ENCODE assay signal across 15 cellular contexts in genomic region chr16:50305441-50306061, GRCh38. TPM values are rescaled to one million over a fixed set of nuclear protein-coding genes. Genes with fewer than 3 reads are reported as not detected.
DNase-seq lines count a peak whose midpoint lies in the region; ATAC-seq and TF ChIP-seq lines count a peak whose summit lies in the region.
"Had no signal": no experiment of that assay in that cellular context is flagged by ENCODE, and none has a peak within 500 bp of the region (broad histone marks: within the 10 kb centered on the region; RNA-seq: fewer than 3 reads in every experiment).

No MANE protein-coding gene starts in this region.

- POLR2A ChIA-PET in SK-N-SH (lab: Yijun Ruan, JAX): interaction anchor here (1.2 kb wide), 1 partner anchor 10 kb away, joined by 3 read pairs; no protein-coding TSS in a partner anchor

- no peak overlapping the region for H3K4ac ChIP-seq in trophoblast cell (ENCODE audit: low read depth, low read length)

- H2BK5ac ChIP-seq in trophoblast cell (ENCODE audit: low read depth, low read length, poor library complexity): no peak overlapping the region

- H3K23ac ChIP-seq in trophoblast cell (ENCODE audit: low read length): no peak overlapping the region

- H3K36me3 ChIP-seq in SK-N-SH (replicated peaks in 1 of 2; ENCODE audit: control insufficient read depth in 1 of 2, insufficient read depth in 2 of 2, low read length in 1 of 2): no peaks in the 10 kb centered on the region
- H3K36me3 ChIP-seq in trophoblast cell (ENCODE audit: control insufficient read depth in 1 of 2, insufficient read depth in 2 of 2, low read length in 2 of 2): no peaks in the 10 kb centered on the region
- H3K36me3 ChIP-seq: colonic mucosa had no signal

- no peaks in the 10 kb centered on the region for H3K9me2 ChIP-seq in SK-N-SH

- H3K27me3 ChIP-seq in SK-N-SH (ENCODE audit: insufficient read depth) (no peaks in the 10 kb centered on the region), dorsolateral prefrontal cortex (no peaks in the 10 kb centered on the region), trophoblast cell (ENCODE audit: insufficient read depth, low read length) (no peaks in the 10 kb centered on the region)
- H3K27me3 ChIP-seq: colonic mucosa had no signal

- CTCF ChIA-PET in SK-N-SH (lab: Yijun Ruan, JAX): interaction anchor here (0.9 to 1.0 kb wide), 2 partner anchors 11 to 91 kb away, joined by 3 to 4 read pairs; no protein-coding TSS in a partner anchor

- no peak overlapping the region for H3K9ac ChIP-seq in SK-N-SH
- no peak overlapping the region for H3K9ac ChIP-seq in trophoblast cell (ENCODE audit: low read length)

- peak overlapping the region; percentile 12 for H2AK5ac ChIP-seq in trophoblast cell (ENCODE audit: low read length)

- H2AFZ ChIP-seq in SK-N-SH (ENCODE audit: low read depth): no peak overlapping the region
- no peak overlapping the region for H2AFZ ChIP-seq in trophoblast cell (ENCODE audit: insufficient read depth, low read length, poor library complexity)

- H3K4me2 ChIP-seq in SK-N-SH (no peak overlapping the region), trophoblast cell (ENCODE audit: low read length) (no peak overlapping the region)

- no peak overlapping the region for H3K18ac ChIP-seq in trophoblast cell (ENCODE audit: low read length)

- no peaks in the 10 kb centered on the region for H3F3A ChIP-seq in SK-N-SH (replicated peaks; ENCODE audit: insufficient read depth)

- TF ChIP-seq CTCF in SK-N-SH (IDR thresholded peaks at IDR 0.05) (no peak), dorsolateral prefrontal cortex (IDR thresholded peaks at IDR 0.05 in 54 of 56, conservative IDR thresholded peaks at IDR 0.05 in 2 of 56; ENCODE audit: low read depth in 1 of 56, partially characterized antibody in 56 of 56) (no peak)

- H3K4me3 ChIP-seq in SK-N-SH (ENCODE audit: low read depth in 2 of 2, low read length in 1 of 2) (no peak overlapping the region), dorsolateral prefrontal cortex (no peak overlapping the region), trophoblast cell (ENCODE audit: low read depth, low read length) (no peak overlapping the region)
- H3K4me3 ChIP-seq: colonic mucosa had no signal

- H3K79me1 ChIP-seq in trophoblast cell (ENCODE audit: low read length): peaks cover 18% of the 10 kb centered on the region

- no peak for ATAC-seq in SK-N-SH treated with all-trans-retinoic acid at 6 μM for 48 hours
- no peak for ATAC-seq in GM21825 (IDR thresholded peaks at IDR 0.05; ENCODE audit: unreplicated experiment)

- H3K27ac ChIP-seq in SK-N-SH (ENCODE audit: low read depth in 2 of 2, low read length in 1 of 2) (no peak overlapping the region), dorsolateral prefrontal cortex (no peak overlapping the region), trophoblast cell (ENCODE audit: low read depth, low read length) (no peak overlapping the region)
- H3K27ac ChIP-seq: 22Rv1, colonic mucosa had no signal

- H4K12ac ChIP-seq in trophoblast cell (ENCODE audit: low read depth, low read length): no peak overlapping the region

- no peak for TF ChIP-seq EP300 in SK-N-SH (IDR thresholded peaks at IDR 0.05; ENCODE audit: borderline replicate concordance in 1 of 2, low read depth in 1 of 2, low read length in 1 of 2)

- H4K8ac ChIP-seq in trophoblast cell (ENCODE audit: low read depth, low read length): no peak overlapping the region

- 93% methylated on average over 3 of the region's 21 CpGs for WGBS in SK-N-SH (ENCODE audit: low lambda C conversion rate)
- WGBS in trophoblast cell (ENCODE audit: extremely low coverage, insufficient coverage, insufficient read length): no CpG with 5 or more reads among the region's 21 CpGs

- intact Hi-C loops in dorsolateral prefrontal cortex (cut with DNase I): no loop called here

- H4K20me1 ChIP-seq in SK-N-SH (ENCODE audit: insufficient read depth): no peaks in the 10 kb centered on the region

- H3K4me1 ChIP-seq in SK-N-SH (ENCODE audit: control insufficient read depth in 1 of 2, insufficient read depth in 2 of 2, low read depth in 1 of 2, low read length in 1 of 2): peaks cover 0 to 21% of the 10 kb centered on the region in 2 experiments; a peak in 1 of 4 replicates
- H3K4me1 ChIP-seq in trophoblast cell (ENCODE audit: control insufficient read depth in 1 of 2, insufficient read depth in 2 of 2, low read length in 2 of 2): peaks cover 28 to 31% of the 10 kb centered on the region in 2 experiments

- no peak overlapping the region for H2BK120ac ChIP-seq in trophoblast cell (ENCODE audit: insufficient read depth, low read length, poor library complexity)

- no peaks in the 10 kb centered on the region for H3K79me2 ChIP-seq in SK-N-SH (ENCODE audit: insufficient read depth)
- peaks cover 4% of the 10 kb centered on the region for H3K79me2 ChIP-seq in trophoblast cell (ENCODE audit: control insufficient read depth, insufficient read depth, low read length, poor library complexity)

- H2BK12ac ChIP-seq in trophoblast cell (ENCODE audit: low read length): no peak overlapping the region

- H4K91ac ChIP-seq in trophoblast cell (ENCODE audit: low read depth, low read length): no peak overlapping the region

- no peaks in the 10 kb centered on the region for H3K9me3 ChIP-seq in SK-N-SH
- peaks cover 3% of the 10 kb centered on the region for H3K9me3 ChIP-seq in trophoblast cell (ENCODE audit: insufficient read depth, low read depth, low read length)
- H3K9me3 ChIP-seq: colonic mucosa had no signal

- TF ChIP-seq RAD21 in SK-N-SH (IDR thresholded peaks at IDR 0.05; ENCODE audit: low read length): no peak

- DNase-seq in SK-N-SH: peak; percentile 23
- DNase-seq in D341Med (ENCODE audit: low spot score): peak; percentile 21
- DNase-seq in dorsolateral prefrontal cortex: peak in 6 of 10 donors; percentile 1 to 31 (median 23)
- DNase-seq in trophoblast cell: no peak
- DNase-seq in HuH-7 (ENCODE audit: low spot score): no peak
- no peak for DNase-seq in stimulated activated CD4-positive, alpha-beta T cell treated with anti-CD3 and anti-CD28 coated beads, Interleukin-2, amount 100 ng/mL, for 48 hours
- DNase-seq: activated naive CD4-positive, alpha-beta T cell; colonic mucosa; NCI-H1105 treated with DMSO at 0.1 percent for 48 hours; NCI-H526; occipital lobe; SIG-M5 had no signal

- H3K14ac ChIP-seq in trophoblast cell (ENCODE audit: low read length): no peak overlapping the region

TF ChIP-seq in SK-N-SH, 30 proteins besides CTCF, POLR2A, EP300 and RAD21 (continues in another document):
- TF ChIP-seq, protein P1, sequence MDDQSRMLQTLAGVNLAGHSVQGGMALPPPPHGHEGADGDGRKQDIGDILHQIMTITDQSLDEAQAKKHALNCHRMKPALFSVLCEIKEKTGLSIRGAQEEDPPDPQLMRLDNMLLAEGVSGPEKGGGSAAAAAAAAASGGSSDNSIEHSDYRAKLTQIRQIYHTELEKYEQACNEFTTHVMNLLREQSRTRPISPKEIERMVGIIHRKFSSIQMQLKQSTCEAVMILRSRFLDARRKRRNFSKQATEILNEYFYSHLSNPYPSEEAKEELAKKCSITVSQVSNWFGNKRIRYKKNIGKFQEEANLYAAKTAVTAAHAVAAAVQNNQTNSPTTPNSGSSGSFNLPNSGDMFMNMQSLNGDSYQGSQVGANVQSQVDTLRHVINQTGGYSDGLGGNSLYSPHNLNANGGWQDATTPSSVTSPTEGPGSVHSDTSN (IDR thresholded peaks at IDR 0.05): no peak
- TF ChIP-seq ZBTB33 (IDR thresholded peaks at IDR 0.05; ENCODE audit: borderline replicate concordance, low read depth) (no peak), JUND (IDR thresholded peaks at IDR 0.05) (no peak)

TF ChIP-seq in SK-N-SH treated with all-trans-retinoic acid at 6 μM for 48 hours, 23 proteins besides CTCF, POLR2A, EP300 and RAD21:
- TF ChIP-seq ARNTL (CRISPR knock-in tag; IDR thresholded peaks at IDR 0.05; ENCODE audit: borderline replicate concordance, low read depth) (no peak), OSR1 (CRISPR knock-in tag; IDR thresholded peaks at IDR 0.05) (no peak), PPARA (CRISPR knock-in tag; IDR thresholded peaks at IDR 0.05; ENCODE audit: borderline replicate concordance) (no peak), TCF4 (CRISPR knock-in tag; IDR thresholded peaks at IDR 0.05; ENCODE audit: borderline replicate concordance) (no peak), ZNF565 (CRISPR knock-in tag; conservative IDR thresholded peaks at IDR 0.05; ENCODE audit: low read depth) (no peak), POU6F1 (CRISPR knock-in tag; IDR thresholded peaks at IDR 0.05; ENCODE audit: borderline replicate concordance, low read depth) (no peak), ZNF70 (CRISPR knock-in tag; IDR thresholded peaks at IDR 0.05) (no peak), ZFP30 (CRISPR knock-in tag; IDR thresholded peaks at IDR 0.05) (no peak), CREB5 (CRISPR knock-in tag; IDR thresholded peaks at IDR 0.05; ENCODE audit: low read depth) (no peak), RARB (CRISPR knock-in tag; IDR thresholded peaks at IDR 0.05) (no peak)

RNA-seq across cellular contexts. Expression of gene ADCY7, which starts 39.2 kb away (rescaled TPM):
- 13.8 and 14.3 TPM in 2 replicates for polyA plus RNA-seq in SK-N-SH (2012; rRNA removed)
- polyA plus RNA-seq in SK-N-SH (2012; cell fraction: cytosol; rRNA removed): 6.6 and 11.7 TPM in 2 replicates
- polyA plus RNA-seq in SK-N-SH (2012; cell fraction: nucleus; rRNA removed): 24.3 and 32.0 TPM in 2 replicates
- total RNA-seq in dorsolateral prefrontal cortex: 10 to 100 TPM in 115 of 120 experiments, 1 to 10 TPM in 5; 6.5 to 45.5 (median 17.2) TPM
- polyA plus RNA-seq in trophoblast cell (2013): 5.7 and 6.0 TPM in 2 replicates

Comparison
In these comparisons a context has a peak if more than half of its experiments do, and no peak if none do; other contexts are left out.
1. DNase-seq: peak in SK-N-SH (single experiment), D341Med (single experiment) and dorsolateral prefrontal cortex (6 of 10); none in trophoblast cell (0 of 2), HuH-7 (single experiment) and stimulated activated CD4-positive, alpha-beta T cell treated with anti-CD3 and anti-CD28 coated beads, Interleukin-2, amount 100 ng/mL, for 48 hours (0 of 2).